Comparison of ENCODE assay signal across 1 cellular context in genomic region chr6:157088841-157089240, GRCh38.
TF ChIP-seq lines count a peak whose summit lies in the region.

No MANE protein-coding gene starts in this region.

TF ChIP-seq in SK-N-SH, 30 proteins besides CTCF, POLR2A, EP300 and RAD21 (continued from another document):
- TF ChIP-seq PBX3 (IDR thresholded peaks at IDR 0.05) (no peak), ZBTB33 (IDR thresholded peaks at IDR 0.05; ENCODE audit: borderline replicate concordance, low read depth) (no peak), USF1 (IDR thresholded peaks at IDR 0.05; ENCODE audit: borderline replicate concordance, low read depth) (no peak), TEAD4 (IDR thresholded peaks at IDR 0.05; ENCODE audit: borderline replicate concordance, insufficient read depth) (no peak)
